In the genomic region with DNA sequence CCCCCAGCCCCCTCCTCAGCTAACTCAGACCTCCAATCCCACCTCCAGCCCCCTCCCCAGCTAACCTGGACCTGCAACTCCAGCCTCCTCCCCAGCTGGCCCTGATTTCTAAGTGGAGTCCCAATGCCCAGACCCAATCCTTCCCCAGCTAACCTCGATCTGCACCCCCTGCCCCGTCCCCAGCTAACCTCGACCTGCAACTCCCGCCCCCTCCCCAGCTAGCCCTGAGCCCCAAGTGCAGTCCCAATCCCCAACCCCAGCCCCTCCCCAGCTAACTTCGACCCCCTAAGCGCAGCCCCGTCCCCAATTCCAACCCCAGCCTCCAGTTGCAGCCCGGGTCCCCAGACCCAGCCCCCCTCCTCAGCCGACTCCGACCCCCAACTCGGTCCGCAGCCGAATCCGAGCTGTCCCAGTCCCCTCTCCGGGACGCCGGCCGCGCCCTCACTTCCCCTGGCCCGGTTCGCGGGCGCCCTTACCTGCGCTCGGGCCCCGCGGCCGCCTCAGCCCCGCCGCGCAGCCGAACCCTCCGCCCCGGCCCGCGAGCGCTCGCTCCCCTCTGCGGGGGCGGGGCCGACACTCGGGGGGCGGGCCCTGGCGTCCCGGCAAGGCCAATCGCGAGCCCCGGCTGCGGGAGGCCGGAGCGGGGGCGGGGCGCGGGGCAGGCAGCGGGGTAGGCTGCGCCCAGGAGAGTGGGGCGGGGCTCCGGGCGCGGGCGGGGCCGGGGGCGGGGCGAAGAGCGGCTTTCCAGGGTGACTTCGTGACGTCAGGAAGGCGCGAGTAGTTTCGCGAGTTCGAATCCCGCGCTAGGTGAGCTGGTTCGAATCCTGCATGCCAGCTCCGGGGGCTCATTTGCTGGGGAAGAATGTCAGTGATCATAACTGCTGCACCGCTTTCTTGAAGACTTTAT, we compare ENCODE assay signal across 8 cellular contexts. TPM values are rescaled to one million over a fixed set of nuclear protein-coding genes. Genes with fewer than 3 reads are reported as not detected.
A peak's percentile ranks its signal among the peaks of the same experiment; 100 is the strongest.
DNase-seq lines count a peak whose midpoint lies in the region; ATAC-seq and TF ChIP-seq lines count a peak whose summit lies in the region.

A gene (minus strand): TSS at position 525 of the 907 bp plus-strand sequence. CDS start 182,006 bp downstream, outside the sequence.

- H3K27ac Mint-ChIP-seq in HFFc6 = no peak within 1 kb of the TSS
- peak within 1 kb of the TSS; percentile 74 for H3K27ac Mint-ChIP-seq in activated CD4-positive, alpha-beta T cell treated with anti-CD3 and anti-CD28 coated beads for 36 hours

- POLR2A ChIA-PET in activated CD4-positive, alpha-beta T cell treated with anti-CD3 and anti-CD28 coated beads for 36 hours (lab: Charles Lee) = interaction anchor here (0.6 to 0.7 kb wide), 2 partner anchors 225 to 486 kb away, joined by 3 to 7 read pairs; no protein-coding TSS in a partner anchor

- H3K4me3 ChIP-seq in kidney epithelial cell (ENCODE audit: low read depth, low read length) = peak within 1 kb of the TSS; percentile 43

- no peaks in the 10 kb centered on the region for H3K36me3 ChIP-seq in kidney epithelial cell (ENCODE audit: control insufficient read depth, insufficient read depth, low read length)

- CTCF ChIA-PET in activated CD4-positive, alpha-beta T cell treated with anti-CD3 and anti-CD28 coated beads for 36 hours (lab: Charles Lee) = interaction anchor here (1.0 to 3.1 kb wide), 2 partner anchors 54 to 248 kb away, joined by 3 to 15 read pairs; no protein-coding TSS in a partner anchor

- H3K4me1 Mint-ChIP-seq in HFFc6 (ENCODE audit: low read depth) = no peaks in the 10 kb centered on the region
- peaks cover 24% of the 10 kb centered on the region for H3K4me1 Mint-ChIP-seq in activated CD4-positive, alpha-beta T cell treated with anti-CD3 and anti-CD28 coated beads for 36 hours

- peaks cover 34% of the 10 kb centered on the region for H3K27me3 ChIP-seq in kidney epithelial cell (ENCODE audit: control insufficient read depth, insufficient read depth, low read length)

- no peaks in the 10 kb centered on the region for H3K36me3 Mint-ChIP-seq in HFFc6 (ENCODE audit: low read depth)
- H3K36me3 Mint-ChIP-seq in activated CD4-positive, alpha-beta T cell treated with anti-CD3 and anti-CD28 coated beads for 36 hours (ENCODE audit: low read depth) = no peaks in the 10 kb centered on the region

- H3K4me3 Mint-ChIP-seq in HFFc6 = no peak within 1 kb of the TSS
- peak within 1 kb of the TSS; percentile 60 for H3K4me3 Mint-ChIP-seq in activated CD4-positive, alpha-beta T cell treated with anti-CD3 and anti-CD28 coated beads for 36 hours

- peak; percentile 100 for ATAC-seq in activated CD4-positive, alpha-beta T cell treated with anti-CD3 and anti-CD28 coated beads for 36 hours
- no peak for ATAC-seq in GM18858 (IDR thresholded peaks at IDR 0.05; ENCODE audit: unreplicated experiment)

- TF ChIP-seq CTCF in GM10266 (IDR thresholded peaks at IDR 0.05; ENCODE audit: control insufficient read depth, insufficient read depth, low read depth, missing control alignments) = no peak
- TF ChIP-seq CTCF in HFFc6 (IDR thresholded peaks at IDR 0.05) = no peak
- TF ChIP-seq CTCF in kidney epithelial cell (IDR thresholded peaks at IDR 0.05; ENCODE audit: insufficient read depth, low read length, poor library complexity, severe bottlenecking) = no peak

- H3K27me3 Mint-ChIP-seq in HFFc6 (ENCODE audit: insufficient read depth) = peaks cover 23% of the 10 kb centered on the region
- no peaks in the 10 kb centered on the region for H3K27me3 Mint-ChIP-seq in activated CD4-positive, alpha-beta T cell treated with anti-CD3 and anti-CD28 coated beads for 36 hours

- DNase-seq in GM10266 (ENCODE audit: extremely low spot score) = peak; percentile 100
- DNase-seq in HFFc6 = peak; percentile 21
- peak; percentile 83 for DNase-seq in NCI-H2029 (lab: John Stamatoyannopoulos, UW)
- DNase-seq in activated CD4-positive, alpha-beta T cell treated with anti-CD3 and anti-CD28 coated beads for 36 hours = peak; percentile 99
- DNase-seq in cerebellum (ENCODE audit: low spot score) = peak; percentile 100
- no peak for DNase-seq in kidney epithelial cell (ENCODE audit: low read depth)
- DNase-seq in stimulated activated CD4-positive, alpha-beta T cell treated with anti-CD3 and anti-CD28 coated beads, Interleukin-12 subunit alpha, Interleukin-12 subunit beta, amount 100 ng/mL, for 48 hours (ENCODE audit: low read depth in 2 of 3, low spot score in 1 of 3) = peak; percentile 92 to 96 (median 96)

- intact Hi-C loops in activated CD4-positive, alpha-beta T cell treated with anti-CD3 and anti-CD28 coated beads for 36 hours (cut with DNase I, micrococcal nuclease) = loop anchor here in 1 of 2 experiments (1.0 to 2.0 kb wide), 9 partner anchors 38 to 582 kb away; a partner anchor contains a TSS

- no peaks in the 10 kb centered on the region for H3K9me3 Mint-ChIP-seq in HFFc6
- no peaks in the 10 kb centered on the region for H3K9me3 Mint-ChIP-seq in activated CD4-positive, alpha-beta T cell treated with anti-CD3 and anti-CD28 coated beads for 36 hours (ENCODE audit: low read depth)

RNA-seq across cellular contexts. Expression of the gene that starts here (rescaled TPM):
- total RNA-seq in HFFc6 (2021; fragmentation: NEBNext Ultra II Directional; extraction: Animal tissue kit (Norgen Biotek cat#: 25700)) = under 1 TPM in 5 of 6 experiments, not detected in 1; 0.09 to 0.29 (median 0.11) TPM
- total RNA-seq in activated CD4-positive, alpha-beta T cell treated with anti-CD3 and anti-CD28 coated beads for 36 hours = 1 to 10 TPM; 1.1 to 1.2 TPM
- total RNA-seq in cerebellum = 4.5 TPM
- total RNA-seq in kidney epithelial cell = 0.21 and 0.33 TPM in 2 replicates

Comparison
In these comparisons a context has a peak if more than half of its experiments do, and no peak if none do; other contexts are left out.
1. Peak in DNase-seq in HFFc6; RNA of the gene not detected or under 1 TPM.